Comparison of ENCODE assay signal across 8 cellular contexts in genomic region chr6:79076881-79077641, GRCh38. TPM values are rescaled to one million over a fixed set of nuclear protein-coding genes. Genes with fewer than 3 reads are reported as not detected.
DNase-seq lines count a peak whose midpoint lies in the region; ATAC-seq and TF ChIP-seq lines count a peak whose summit lies in the region.

No MANE protein-coding gene starts in this region.

- H3K27me3 ChIP-seq in heart right ventricle, result no peaks in the 10 kb centered on the region

- peaks cover 0 to 10% (median 0%) of the 10 kb centered on the region in 9 donors for H3K36me3 ChIP-seq in heart right ventricle

- H3K4me1 ChIP-seq in heart right ventricle, result peaks cover 0 to 55% (median 49%) of the 10 kb centered on the region in 9 donors

- H3K27ac ChIP-seq in adipose tissue (ENCODE audit: low read depth, low read length) (peak overlapping the region; percentile 46), heart right ventricle (peak overlapping the region; percentile 91 to 96 (median 94))

- intact Hi-C loops in heart right ventricle (cut with DNase I) (loop anchor here in 5 of 10 donors (5.0 to 10.0 kb wide), 4 partner anchors 155 to 460 kb away; partner anchors contain the start of genes HMGN3 (in 3 of the 5) and LCA5 (in 2 of the 5)), posterior cingulate gyrus (cut with DNase I) (loop anchor here (5.0 kb wide), 1 partner anchor 460 kb away; the partner anchor contains the start of gene LCA5)

- peaks cover 30% of the 10 kb centered on the region for H3K4me1 Mint-ChIP-seq in type B pancreatic cell (ENCODE audit: unreplicated experiment)

- H3K4me3 ChIP-seq in heart right ventricle, result peak overlapping the region; percentile 71 to 92 (median 85)

- no peaks in the 10 kb centered on the region for H3K9me3 ChIP-seq in heart right ventricle

- in situ Hi-C loops in GM13976 (cut with MboI; ENCODE audit: low sequenced_read_pairs, unreplicated experiment), result no loop called here

- TF ChIP-seq CTCF in GM13976 (IDR thresholded peaks at IDR 0.05; ENCODE audit: borderline replicate concordance, control extremely low read depth, extremely low read depth, insufficient read depth, missing control alignments) (no peak), heart right ventricle (IDR thresholded peaks at IDR 0.05) (peak in 1 of 9 donors; percentile 13), type B pancreatic cell (conservative IDR thresholded peaks at IDR 0.05) (no peak)

- peaks cover 4% of the 10 kb centered on the region for H3K27me3 Mint-ChIP-seq in type B pancreatic cell

- H3K4me3 Mint-ChIP-seq in type B pancreatic cell, result peak overlapping the region; percentile 97

- H3K27ac Mint-ChIP-seq in type B pancreatic cell, result peak overlapping the region; percentile 88

- no peaks in the 10 kb centered on the region for H3K9me3 Mint-ChIP-seq in type B pancreatic cell

- 0 to 1% (median 1%) methylated on average over 60 to 78 of the region's 78 CpGs for WGBS in adipose tissue, 3 donors
- WGBS in heart right ventricle, 2 donors, result 0% methylated on average over 61 to 76 of the region's 78 CpGs

- ATAC-seq in HG02840 (IDR thresholded peaks at IDR 0.05; ENCODE audit: low FRiP score, unreplicated experiment) (peak; percentile 43), heart right ventricle (peak; percentile 77 to 90 (median 82))

- peaks cover 8% of the 10 kb centered on the region for H3K36me3 Mint-ChIP-seq in type B pancreatic cell

- DNase-seq in GM13976 (ENCODE audit: low spot score) (peak; percentile 84), NCI-H1436 (lab: John Stamatoyannopoulos, UW) (peak; percentile 86), SW480 (ENCODE audit: low spot score) (peak; percentile 91), heart right ventricle (peak; percentile 86 to 90), posterior cingulate gyrus (peak; percentile 78 to 98 (median 90)), type B pancreatic cell (ENCODE audit: extremely low spot score, unreplicated experiment) (peak; percentile 92)

RNA-seq across cellular contexts. Expression of gene PHIP, which starts 1.0 kb away (rescaled TPM):
- polyA plus RNA-seq in adipose tissue (1 to 10 TPM; 4.6 to 7.1 (median 5.4) TPM), heart right ventricle (10 to 100 TPM in 1 of 2 donors, 1 to 10 TPM in 1; 3.1 to 17.9 TPM)
- total RNA-seq in heart right ventricle (10 to 100 TPM; 10.6 to 17.3 (median 16.1) TPM), type B pancreatic cell (ENCODE audit: low replicate concordance) (35.6 and 44.6 TPM in 2 replicates)

Comparison
In these comparisons a context has a peak if more than half of its experiments do, and no peak if none do; other contexts are left out.
1. Peak in every context shown above with its lines: DNase-seq, ATAC-seq, H3K4me3 ChIP-seq and H3K27ac ChIP-seq.